22 cellular contexts compared by ENCODE assay signal in genomic region chr3:24003466-24003865, GRCh38.
"Had no signal": no experiment of that assay in that cellular context is flagged by ENCODE, and none has a peak within 500 bp of the region (broad histone marks: within the 10 kb centered on the region; RNA-seq: fewer than 3 reads in every experiment).

No MANE protein-coding gene starts in this region.

- H2AFZ ChIP-seq: neural progenitor cell, parathyroid adenoma had no signal

- H3K4me2 ChIP-seq: neural progenitor cell had no signal

- H3K27ac ChIP-seq: neural progenitor cell, ovary, parathyroid adenoma, psoas muscle, right lobe of liver, sigmoid colon, spleen, suprapubic skin, testis, transverse colon, upper lobe of right lung, uterus had no signal

- H3K4me1 ChIP-seq: parathyroid adenoma, psoas muscle, right lobe of liver, testis, uterus had no signal

- H3K27me3 ChIP-seq: neural progenitor cell, ovary, right lobe of liver, sigmoid colon, spleen, suprapubic skin, testis, tibial artery, transverse colon, upper lobe of right lung, uterus had no signal

- H3K4me3 ChIP-seq: neural progenitor cell, ovary, psoas muscle, right lobe of liver, sigmoid colon, spleen, suprapubic skin, testis, tibial artery, transverse colon, upper lobe of right lung, uterus had no signal

- H3K36me3 ChIP-seq: neural progenitor cell, ovary, right lobe of liver, sigmoid colon, spleen, suprapubic skin, tibial artery, transverse colon, upper lobe of right lung, uterus had no signal

- H3K9ac ChIP-seq: neural progenitor cell, parathyroid adenoma had no signal

- H3K79me2 ChIP-seq: parathyroid adenoma had no signal

- DNase-seq: natural killer cell; occipital lobe; ovary; psoas muscle; right cardiac atrium; right lobe of liver; sigmoid colon; small intestine; spleen; stimulated activated CD4-positive, alpha-beta T cell treated with anti-CD3 and anti-CD28 coated beads, Interleukin-12 subunit alpha, Interleukin-12 subunit beta, amount 100 ng/mL, for 4 hours; stimulated activated CD4-positive, alpha-beta T cell treated with anti-CD3 and anti-CD28 coated beads, Interleukin-4, amount 100 ng/mL, for 1 hour; stimulated activated CD4-positive, alpha-beta T cell treated with anti-CD3 and anti-CD28 coated beads, Interleukin-4, amount 100 ng/mL, for 4 hours; stimulated activated naive CD4-positive, alpha-beta T cell; substantia nigra; testis; tibial artery; transverse colon; upper lobe of right lung; uterus had no signal

- H3K9me3 ChIP-seq: ovary, psoas muscle, right lobe of liver, sigmoid colon, suprapubic skin, testis, tibial artery, transverse colon, upper lobe of right lung, uterus had no signal

- ATAC-seq: psoas muscle, right cardiac atrium, right lobe of liver, upper lobe of right lung had no signal
